ENCODE assay signal across 1 cellular context in the genomic region with DNA sequence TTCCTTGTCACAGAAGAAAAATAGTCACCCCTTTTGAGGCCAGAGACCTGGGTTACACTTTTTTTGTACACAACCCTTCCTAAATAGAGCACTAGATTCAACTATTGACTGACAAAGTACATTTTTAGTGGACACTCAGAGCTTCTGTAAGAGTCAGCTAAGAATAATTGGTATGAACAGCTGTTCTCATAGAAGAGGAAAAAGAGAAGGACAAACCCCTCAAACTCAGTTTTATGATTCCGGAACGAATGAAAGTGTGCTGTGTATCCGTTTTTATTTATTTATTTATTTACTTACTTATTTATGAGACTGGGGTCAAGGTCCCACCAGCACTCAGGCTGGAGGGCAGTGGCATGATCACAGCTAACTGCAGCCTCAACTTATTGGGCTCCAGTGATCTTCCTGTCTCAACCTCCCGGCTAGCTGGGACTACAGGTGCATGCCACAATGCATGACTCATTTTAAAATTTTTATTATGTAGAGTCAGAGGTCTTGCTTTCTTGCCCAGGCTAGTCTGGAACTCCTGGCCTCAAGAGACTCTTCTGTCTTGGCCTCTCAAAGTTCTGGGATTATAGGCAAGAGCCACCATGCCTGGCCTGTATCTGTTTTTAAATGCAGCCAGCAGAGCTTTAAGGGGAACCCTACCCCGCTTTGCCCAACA.
TF ChIP-seq lines count a peak whose summit lies in the region.

No MANE protein-coding gene starts in this region.

TF ChIP-seq in GM23338, 12 proteins besides CTCF, POLR2A, EP300 and RAD21 (continued from another document):
- TF ChIP-seq, protein P1, sequence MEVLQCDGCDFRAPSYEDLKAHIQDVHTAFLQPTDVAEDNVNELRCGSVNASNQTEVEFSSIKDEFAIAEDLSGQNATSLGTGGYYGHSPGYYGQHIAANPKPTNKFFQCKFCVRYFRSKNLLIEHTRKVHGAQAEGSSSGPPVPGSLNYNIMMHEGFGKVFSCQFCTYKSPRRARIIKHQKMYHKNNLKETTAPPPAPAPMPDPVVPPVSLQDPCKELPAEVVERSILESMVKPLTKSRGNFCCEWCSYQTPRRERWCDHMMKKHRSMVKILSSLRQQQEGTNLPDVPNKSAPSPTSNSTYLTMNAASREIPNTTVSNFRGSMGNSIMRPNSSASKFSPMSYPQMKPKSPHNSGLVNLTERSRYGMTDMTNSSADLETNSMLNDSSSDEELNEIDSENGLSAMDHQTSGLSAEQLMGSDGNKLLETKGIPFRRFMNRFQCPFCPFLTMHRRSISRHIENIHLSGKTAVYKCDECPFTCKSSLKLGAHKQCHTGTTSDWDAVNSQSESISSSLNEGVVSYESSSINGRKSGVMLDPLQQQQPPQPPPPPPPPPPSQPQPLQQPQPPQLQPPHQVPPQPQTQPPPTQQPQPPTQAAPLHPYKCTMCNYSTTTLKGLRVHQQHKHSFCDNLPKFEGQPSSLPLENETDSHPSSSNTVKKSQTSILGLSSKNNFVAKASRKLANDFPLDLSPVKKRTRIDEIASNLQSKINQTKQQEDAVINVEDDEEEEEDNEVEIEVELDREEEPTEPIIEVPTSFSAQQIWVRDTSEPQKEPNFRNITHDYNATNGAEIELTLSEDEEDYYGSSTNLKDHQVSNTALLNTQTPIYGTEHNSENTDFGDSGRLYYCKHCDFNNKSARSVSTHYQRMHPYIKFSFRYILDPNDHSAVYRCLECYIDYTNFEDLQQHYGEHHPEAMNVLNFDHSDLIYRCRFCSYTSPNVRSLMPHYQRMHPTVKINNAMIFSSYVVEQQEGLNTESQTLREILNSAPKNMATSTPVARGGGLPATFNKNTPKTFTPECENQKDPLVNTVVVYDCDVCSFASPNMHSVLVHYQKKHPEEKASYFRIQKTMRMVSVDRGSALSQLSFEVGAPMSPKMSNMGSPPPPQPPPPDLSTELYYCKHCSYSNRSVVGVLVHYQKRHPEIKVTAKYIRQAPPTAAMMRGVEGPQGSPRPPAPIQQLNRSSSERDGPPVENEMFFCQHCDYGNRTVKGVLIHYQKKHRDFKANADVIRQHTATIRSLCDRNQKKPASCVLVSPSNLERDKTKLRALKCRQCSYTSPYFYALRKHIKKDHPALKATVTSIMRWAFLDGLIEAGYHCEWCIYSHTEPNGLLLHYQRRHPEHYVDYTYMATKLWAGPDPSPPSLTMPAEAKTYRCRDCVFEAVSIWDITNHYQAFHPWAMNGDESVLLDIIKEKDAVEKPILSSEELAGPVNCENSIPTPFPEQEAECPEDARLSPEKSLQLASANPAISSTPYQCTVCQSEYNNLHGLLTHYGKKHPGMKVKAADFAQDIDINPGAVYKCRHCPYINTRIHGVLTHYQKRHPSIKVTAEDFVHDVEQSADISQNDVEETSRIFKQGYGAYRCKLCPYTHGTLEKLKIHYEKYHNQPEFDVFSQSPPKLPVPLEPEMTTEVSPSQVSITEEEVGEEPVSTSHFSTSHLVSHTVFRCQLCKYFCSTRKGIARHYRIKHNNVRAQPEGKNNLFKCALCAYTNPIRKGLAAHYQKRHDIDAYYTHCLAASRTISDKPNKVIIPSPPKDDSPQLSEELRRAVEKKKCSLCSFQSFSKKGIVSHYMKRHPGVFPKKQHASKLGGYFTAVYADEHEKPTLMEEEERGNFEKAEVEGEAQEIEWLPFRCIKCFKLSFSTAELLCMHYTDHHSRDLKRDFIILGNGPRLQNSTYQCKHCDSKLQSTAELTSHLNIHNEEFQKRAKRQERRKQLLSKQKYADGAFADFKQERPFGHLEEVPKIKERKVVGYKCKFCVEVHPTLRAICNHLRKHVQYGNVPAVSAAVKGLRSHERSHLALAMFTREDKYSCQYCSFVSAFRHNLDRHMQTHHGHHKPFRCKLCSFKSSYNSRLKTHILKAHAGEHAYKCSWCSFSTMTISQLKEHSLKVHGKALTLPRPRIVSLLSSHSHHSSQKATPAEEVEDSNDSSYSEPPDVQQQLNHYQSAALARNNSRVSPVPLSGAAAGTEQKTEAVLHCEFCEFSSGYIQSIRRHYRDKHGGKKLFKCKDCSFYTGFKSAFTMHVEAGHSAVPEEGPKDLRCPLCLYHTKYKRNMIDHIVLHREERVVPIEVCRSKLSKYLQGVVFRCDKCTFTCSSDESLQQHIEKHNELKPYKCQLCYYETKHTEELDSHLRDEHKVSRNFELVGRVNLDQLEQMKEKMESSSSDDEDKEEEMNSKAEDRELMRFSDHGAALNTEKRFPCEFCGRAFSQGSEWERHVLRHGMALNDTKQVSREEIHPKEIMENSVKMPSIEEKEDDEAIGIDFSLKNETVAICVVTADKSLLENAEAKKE (CRISPR knock-in tag; IDR thresholded peaks at IDR 0.05), result no peak
- TF ChIP-seq, protein P2, sequence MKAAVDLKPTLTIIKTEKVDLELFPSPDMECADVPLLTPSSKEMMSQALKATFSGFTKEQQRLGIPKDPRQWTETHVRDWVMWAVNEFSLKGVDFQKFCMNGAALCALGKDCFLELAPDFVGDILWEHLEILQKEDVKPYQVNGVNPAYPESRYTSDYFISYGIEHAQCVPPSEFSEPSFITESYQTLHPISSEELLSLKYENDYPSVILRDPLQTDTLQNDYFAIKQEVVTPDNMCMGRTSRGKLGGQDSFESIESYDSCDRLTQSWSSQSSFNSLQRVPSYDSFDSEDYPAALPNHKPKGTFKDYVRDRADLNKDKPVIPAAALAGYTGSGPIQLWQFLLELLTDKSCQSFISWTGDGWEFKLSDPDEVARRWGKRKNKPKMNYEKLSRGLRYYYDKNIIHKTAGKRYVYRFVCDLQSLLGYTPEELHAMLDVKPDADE (IDR thresholded peaks at IDR 0.05), result no peak
- TF ChIP-seq STAT1 (IDR thresholded peaks at IDR 0.05; ENCODE audit: unreplicated experiment), result no peak
- TF ChIP-seq CREB1 (CRISPR knock-in tag; IDR thresholded peaks at IDR 0.05; ENCODE audit: low read depth), result no peak
- TF ChIP-seq POLR2AphosphoS5 (IDR thresholded peaks at IDR 0.05; ENCODE audit: low read depth), result no peak
- no peak for TF ChIP-seq NANOG (IDR thresholded peaks at IDR 0.05; ENCODE audit: borderline replicate concordance)
